In the genomic region with DNA sequence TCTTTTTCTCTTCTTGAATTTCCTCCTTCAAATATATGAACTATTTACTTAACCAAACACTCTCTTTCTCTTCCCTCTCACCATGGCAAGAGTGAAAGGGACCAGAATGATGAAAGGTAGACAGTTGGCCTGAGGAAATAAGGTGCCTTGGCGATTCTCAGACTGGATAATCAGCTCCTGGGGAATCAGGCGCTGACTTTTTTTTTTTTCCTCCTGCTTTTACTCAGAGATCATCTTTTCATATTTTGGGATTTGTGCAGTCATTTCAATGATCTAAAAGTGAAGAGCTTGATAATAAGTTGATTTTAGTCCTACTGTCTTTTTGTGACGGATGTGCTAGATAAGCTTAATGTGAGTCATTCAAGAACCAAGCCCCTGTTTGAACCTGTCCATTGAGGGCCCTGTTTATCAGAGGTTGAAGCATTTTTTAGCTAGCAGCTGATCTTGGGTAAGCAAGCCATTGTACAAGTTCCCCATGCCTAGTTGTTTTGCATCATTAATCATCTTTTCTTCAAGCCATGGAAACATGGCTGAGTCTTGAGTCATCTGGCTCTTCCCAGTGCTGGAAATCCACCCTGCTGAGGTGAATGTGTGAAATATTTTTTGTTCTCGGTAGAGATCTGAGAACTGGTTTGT, we compare ENCODE assay signal across 1 cellular context.
TF ChIP-seq lines count a peak whose summit lies in the region.

No MANE protein-coding gene starts in this region.

TF ChIP-seq in WTC11, 78 proteins besides CTCF, POLR2A, EP300 and RAD21 (continued from another document):
- TF ChIP-seq, protein P1, sequence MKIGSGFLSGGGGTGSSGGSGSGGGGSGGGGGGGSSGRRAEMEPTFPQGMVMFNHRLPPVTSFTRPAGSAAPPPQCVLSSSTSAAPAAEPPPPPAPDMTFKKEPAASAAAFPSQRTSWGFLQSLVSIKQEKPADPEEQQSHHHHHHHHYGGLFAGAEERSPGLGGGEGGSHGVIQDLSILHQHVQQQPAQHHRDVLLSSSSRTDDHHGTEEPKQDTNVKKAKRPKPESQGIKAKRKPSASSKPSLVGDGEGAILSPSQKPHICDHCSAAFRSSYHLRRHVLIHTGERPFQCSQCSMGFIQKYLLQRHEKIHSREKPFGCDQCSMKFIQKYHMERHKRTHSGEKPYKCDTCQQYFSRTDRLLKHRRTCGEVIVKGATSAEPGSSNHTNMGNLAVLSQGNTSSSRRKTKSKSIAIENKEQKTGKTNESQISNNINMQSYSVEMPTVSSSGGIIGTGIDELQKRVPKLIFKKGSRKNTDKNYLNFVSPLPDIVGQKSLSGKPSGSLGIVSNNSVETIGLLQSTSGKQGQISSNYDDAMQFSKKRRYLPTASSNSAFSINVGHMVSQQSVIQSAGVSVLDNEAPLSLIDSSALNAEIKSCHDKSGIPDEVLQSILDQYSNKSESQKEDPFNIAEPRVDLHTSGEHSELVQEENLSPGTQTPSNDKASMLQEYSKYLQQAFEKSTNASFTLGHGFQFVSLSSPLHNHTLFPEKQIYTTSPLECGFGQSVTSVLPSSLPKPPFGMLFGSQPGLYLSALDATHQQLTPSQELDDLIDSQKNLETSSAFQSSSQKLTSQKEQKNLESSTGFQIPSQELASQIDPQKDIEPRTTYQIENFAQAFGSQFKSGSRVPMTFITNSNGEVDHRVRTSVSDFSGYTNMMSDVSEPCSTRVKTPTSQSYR (CRISPR knock-in tag; IDR thresholded peaks at IDR 0.05) = no peak
- TF ChIP-seq SMAD4 (CRISPR knock-in tag; IDR thresholded peaks at IDR 0.05) (no peak), ZNF232 (CRISPR knock-in tag; IDR thresholded peaks at IDR 0.05) (no peak)
- TF ChIP-seq, protein P2, sequence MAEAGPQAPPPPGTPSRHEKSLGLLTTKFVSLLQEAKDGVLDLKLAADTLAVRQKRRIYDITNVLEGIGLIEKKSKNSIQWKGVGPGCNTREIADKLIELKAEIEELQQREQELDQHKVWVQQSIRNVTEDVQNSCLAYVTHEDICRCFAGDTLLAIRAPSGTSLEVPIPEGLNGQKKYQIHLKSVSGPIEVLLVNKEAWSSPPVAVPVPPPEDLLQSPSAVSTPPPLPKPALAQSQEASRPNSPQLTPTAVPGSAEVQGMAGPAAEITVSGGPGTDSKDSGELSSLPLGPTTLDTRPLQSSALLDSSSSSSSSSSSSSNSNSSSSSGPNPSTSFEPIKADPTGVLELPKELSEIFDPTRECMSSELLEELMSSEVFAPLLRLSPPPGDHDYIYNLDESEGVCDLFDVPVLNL (CRISPR knock-in tag; IDR thresholded peaks at IDR 0.05; ENCODE audit: borderline replicate concordance, low read depth) = no peak
- TF ChIP-seq, protein P3, sequence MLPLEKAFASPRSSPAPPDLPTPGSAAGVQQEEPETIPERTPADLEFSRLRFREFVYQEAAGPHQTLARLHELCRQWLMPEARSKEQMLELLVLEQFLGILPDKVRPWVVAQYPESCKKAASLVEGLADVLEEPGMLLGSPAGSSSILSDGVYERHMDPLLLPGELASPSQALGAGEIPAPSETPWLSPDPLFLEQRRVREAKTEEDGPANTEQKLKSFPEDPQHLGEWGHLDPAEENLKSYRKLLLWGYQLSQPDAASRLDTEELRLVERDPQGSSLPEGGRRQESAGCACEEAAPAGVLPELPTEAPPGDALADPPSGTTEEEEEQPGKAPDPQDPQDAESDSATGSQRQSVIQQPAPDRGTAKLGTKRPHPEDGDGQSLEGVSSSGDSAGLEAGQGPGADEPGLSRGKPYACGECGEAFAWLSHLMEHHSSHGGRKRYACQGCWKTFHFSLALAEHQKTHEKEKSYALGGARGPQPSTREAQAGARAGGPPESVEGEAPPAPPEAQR (CRISPR knock-in tag; IDR thresholded peaks at IDR 0.05) = no peak
- TF ChIP-seq, protein P4, sequence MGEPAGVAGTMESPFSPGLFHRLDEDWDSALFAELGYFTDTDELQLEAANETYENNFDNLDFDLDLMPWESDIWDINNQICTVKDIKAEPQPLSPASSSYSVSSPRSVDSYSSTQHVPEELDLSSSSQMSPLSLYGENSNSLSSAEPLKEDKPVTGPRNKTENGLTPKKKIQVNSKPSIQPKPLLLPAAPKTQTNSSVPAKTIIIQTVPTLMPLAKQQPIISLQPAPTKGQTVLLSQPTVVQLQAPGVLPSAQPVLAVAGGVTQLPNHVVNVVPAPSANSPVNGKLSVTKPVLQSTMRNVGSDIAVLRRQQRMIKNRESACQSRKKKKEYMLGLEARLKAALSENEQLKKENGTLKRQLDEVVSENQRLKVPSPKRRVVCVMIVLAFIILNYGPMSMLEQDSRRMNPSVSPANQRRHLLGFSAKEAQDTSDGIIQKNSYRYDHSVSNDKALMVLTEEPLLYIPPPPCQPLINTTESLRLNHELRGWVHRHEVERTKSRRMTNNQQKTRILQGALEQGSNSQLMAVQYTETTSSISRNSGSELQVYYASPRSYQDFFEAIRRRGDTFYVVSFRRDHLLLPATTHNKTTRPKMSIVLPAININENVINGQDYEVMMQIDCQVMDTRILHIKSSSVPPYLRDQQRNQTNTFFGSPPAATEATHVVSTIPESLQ (CRISPR knock-in tag; IDR thresholded peaks at IDR 0.05) = no peak
- TF ChIP-seq, protein P5, sequence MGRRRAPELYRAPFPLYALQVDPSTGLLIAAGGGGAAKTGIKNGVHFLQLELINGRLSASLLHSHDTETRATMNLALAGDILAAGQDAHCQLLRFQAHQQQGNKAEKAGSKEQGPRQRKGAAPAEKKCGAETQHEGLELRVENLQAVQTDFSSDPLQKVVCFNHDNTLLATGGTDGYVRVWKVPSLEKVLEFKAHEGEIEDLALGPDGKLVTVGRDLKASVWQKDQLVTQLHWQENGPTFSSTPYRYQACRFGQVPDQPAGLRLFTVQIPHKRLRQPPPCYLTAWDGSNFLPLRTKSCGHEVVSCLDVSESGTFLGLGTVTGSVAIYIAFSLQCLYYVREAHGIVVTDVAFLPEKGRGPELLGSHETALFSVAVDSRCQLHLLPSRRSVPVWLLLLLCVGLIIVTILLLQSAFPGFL (CRISPR knock-in tag; IDR thresholded peaks at IDR 0.05; ENCODE audit: borderline replicate concordance) = no peak
TF ChIP-seq in WTC11: peak in this region for 0.
